ENCODE assay signal across 8 cellular contexts in the genomic region with DNA sequence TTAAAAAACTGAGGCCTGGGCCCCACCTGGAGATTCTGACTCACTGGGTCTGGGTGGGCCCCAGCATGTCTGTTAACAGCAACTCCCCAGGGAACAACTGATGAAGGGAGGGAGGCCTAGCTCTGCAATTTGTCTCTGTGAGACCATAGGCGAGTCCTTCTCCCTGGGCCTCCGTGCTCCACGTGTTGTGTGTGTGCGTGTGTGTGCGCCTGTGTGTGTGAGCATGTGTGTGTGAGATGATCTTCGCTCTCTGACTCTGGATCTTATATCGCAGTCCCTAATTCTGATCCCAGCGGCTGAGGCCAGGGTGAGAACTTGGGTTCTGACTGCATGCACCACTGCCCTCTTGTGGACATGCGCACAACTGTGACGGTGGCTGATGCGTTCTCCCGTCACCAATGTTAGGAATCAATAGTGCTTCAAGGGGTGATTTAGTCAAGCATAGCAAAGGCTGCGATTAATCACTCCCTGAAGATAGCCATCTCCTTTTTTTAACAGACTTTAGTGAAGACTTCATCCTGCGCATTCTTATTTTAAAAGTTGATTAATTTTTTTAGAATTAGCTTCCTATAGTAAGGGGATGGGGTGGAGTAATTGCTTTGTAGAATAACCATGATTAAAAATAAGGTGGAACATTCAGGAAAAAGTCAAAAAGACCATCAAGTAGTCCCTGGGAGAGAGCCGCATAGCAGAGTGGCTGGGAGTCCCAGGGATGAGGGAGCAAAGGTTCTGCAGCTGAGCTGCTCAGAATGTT.
DNase-seq lines count a peak whose midpoint lies in the region; ATAC-seq and TF ChIP-seq lines count a peak whose summit lies in the region.

No MANE protein-coding gene starts in this region.

- H3K9me3 Mint-ChIP-seq in CD4-positive, alpha-beta T cell = no peaks in the 10 kb centered on the region
- H3K9me3 Mint-ChIP-seq in endothelial cell (ENCODE audit: unreplicated experiment) = no peaks in the 10 kb centered on the region

- ATAC-seq in CD4-positive, alpha-beta T cell (ENCODE audit: poor library complexity) = peak; percentile 99
- peak; percentile 89 for ATAC-seq in GM19452 (IDR thresholded peaks at IDR 0.05; ENCODE audit: unreplicated experiment)
- ATAC-seq in HG03571 (IDR thresholded peaks at IDR 0.05; ENCODE audit: unreplicated experiment) = peak; percentile 86

- H3K9me3 ChIP-seq in CD4-positive, alpha-beta T cell (ENCODE audit: control insufficient read depth, low read length) = no peaks in the 10 kb centered on the region

- DNase-seq in CD4-positive, alpha-beta T cell = peak; percentile 68 to 82 (median 72)
- DNase-seq in NCI-H82 treated with DMSO at 0.1 percent for 48 hours (lab: John Stamatoyannopoulos, UW; ENCODE audit: unreplicated experiment) (peak; percentile 69), endothelial cell (ENCODE audit: low spot score) (peak; percentile 85), mucosa of gallbladder (ENCODE audit: low spot score) (peak; percentile 78)
- peak; percentile 89 for DNase-seq in activated CD8-positive, alpha-beta memory T cell treated with anti-CD3 and anti-CD28 coated beads for 24 hours
- peak; percentile 60 to 65 for DNase-seq in stimulated activated CD8-positive, alpha-beta memory T cell treated with anti-CD3 and anti-CD28 coated beads, Interleukin-7, amount 100 ng/mL, for 1 hour (ENCODE audit: low read depth in 2 of 2)

- no peaks in the 10 kb centered on the region for H3K27me3 ChIP-seq in CD4-positive, alpha-beta T cell (ENCODE audit: control insufficient read depth, insufficient read depth, low read length)

- H3K4me1 Mint-ChIP-seq in CD4-positive, alpha-beta T cell (ENCODE audit: low read depth) = peaks cover 5% of the 10 kb centered on the region
- H3K4me1 Mint-ChIP-seq in endothelial cell (ENCODE audit: unreplicated experiment) = no peaks in the 10 kb centered on the region

- H3K27ac ChIP-seq in CD4-positive, alpha-beta T cell (ENCODE audit: low read depth, low read length) = no peak overlapping the region

- POLR2A ChIA-PET in CD4-positive, alpha-beta T cell (lab: Charles Lee) = interaction anchor here (0.6 to 1.4 kb wide), 3 partner anchors 59 to 138 kb away, joined by 3 to 5 read pairs (median 4); no protein-coding TSS in a partner anchor

- no peaks in the 10 kb centered on the region for H3K36me3 Mint-ChIP-seq in CD4-positive, alpha-beta T cell (ENCODE audit: low read depth)
- no peaks in the 10 kb centered on the region for H3K36me3 Mint-ChIP-seq in endothelial cell (ENCODE audit: low read depth, unreplicated experiment)

- H3K27ac Mint-ChIP-seq in CD4-positive, alpha-beta T cell = no peak overlapping the region
- H3K27ac Mint-ChIP-seq in endothelial cell (ENCODE audit: unreplicated experiment) = no peak overlapping the region

- peak; percentile 76 for TF ChIP-seq CTCF in CD4-positive, alpha-beta T cell (IDR thresholded peaks at IDR 0.05)
- TF ChIP-seq CTCF in endothelial cell (IDR thresholded peaks at IDR 0.05; ENCODE audit: unreplicated experiment) = peak; percentile 62

- no peaks in the 10 kb centered on the region for H3K27me3 Mint-ChIP-seq in CD4-positive, alpha-beta T cell
- no peaks in the 10 kb centered on the region for H3K27me3 Mint-ChIP-seq in endothelial cell (ENCODE audit: unreplicated experiment)

- CTCF ChIA-PET in CD4-positive, alpha-beta T cell (lab: Charles Lee) = interaction anchor here (0.6 to 3.0 kb wide), 10 partner anchors 12 to 142 kb away, joined by 3 to 15 read pairs (median 4); no protein-coding TSS in a partner anchor

- intact Hi-C loops in CD4-positive, alpha-beta T cell (cut with DNase I, micrococcal nuclease) = loop anchor here (1.0 to 10.0 kb wide), 4 partner anchors 61 to 203 kb away; no protein-coding TSS in a partner anchor

- no peak overlapping the region for H3K4me3 Mint-ChIP-seq in CD4-positive, alpha-beta T cell
- no peak overlapping the region for H3K4me3 Mint-ChIP-seq in endothelial cell (ENCODE audit: unreplicated experiment)
